8 cellular contexts compared by ENCODE assay signal in the genomic region with DNA sequence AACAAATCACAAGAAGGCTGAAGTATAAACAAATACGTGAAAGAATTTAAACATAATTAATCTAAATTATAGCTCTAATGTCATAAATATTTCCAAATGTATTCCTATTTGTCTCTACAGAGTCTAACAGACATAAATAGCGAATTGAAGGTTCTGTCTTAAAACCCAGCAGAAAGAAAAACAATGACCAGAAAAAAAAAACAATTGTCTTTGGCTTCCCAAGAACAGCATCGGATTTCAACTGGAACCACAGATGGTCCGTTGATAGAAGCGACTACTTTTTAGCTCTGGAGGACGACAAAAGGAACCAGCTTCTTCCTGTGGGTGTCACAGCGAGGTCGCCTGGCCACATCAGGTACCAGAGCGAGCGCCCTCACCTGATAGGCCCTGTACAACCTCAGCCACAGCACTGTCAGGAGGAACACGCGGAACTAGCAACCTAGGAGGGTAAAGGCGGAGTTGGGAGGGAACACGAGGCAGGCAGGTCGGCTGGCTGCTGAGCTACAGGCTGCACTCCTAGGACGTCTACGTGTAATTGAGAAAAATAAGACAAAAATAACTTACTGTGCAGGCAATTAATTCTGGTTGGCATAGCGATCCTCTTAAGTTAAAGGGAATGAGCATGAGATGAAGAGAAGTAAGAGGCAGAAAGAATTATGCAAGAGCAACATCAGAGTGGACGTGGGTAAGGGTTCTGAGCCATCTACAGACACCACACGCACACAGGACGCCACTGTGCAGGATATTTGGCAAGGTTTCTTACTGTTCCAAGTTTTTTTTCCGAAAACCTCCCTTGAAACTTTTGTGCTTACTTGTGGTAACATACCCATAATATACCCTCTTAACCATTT. TPM values are rescaled to one million over a fixed set of nuclear protein-coding genes. Genes with fewer than 3 reads are reported as not detected.
DNase-seq lines count a peak whose midpoint lies in the region; ATAC-seq and TF ChIP-seq lines count a peak whose summit lies in the region.

No MANE protein-coding gene starts in this region.

- no peak for TF ChIP-seq CTCF in MCF 10A (IDR thresholded peaks at IDR 0.05; ENCODE audit: unreplicated experiment)

- H3K36me3 Mint-ChIP-seq in activated T-cell treated with anti-CD3 and anti-CD28 coated beads, Interleukin-2, amount 50 U/mL, for 24 hours (ENCODE audit: low read depth): peaks cover 6% of the 10 kb centered on the region
- H3K36me3 Mint-ChIP-seq in immature natural killer cell: peaks cover 5 to 12% (median 8%) of the 10 kb centered on the region in 3 donors
- H3K36me3 Mint-ChIP-seq in stimulated activated naive CD8-positive, alpha-beta T cell treated with anti-CD3 and anti-CD28 coated beads, Interleukin-15, Interleukin-2, amounts not matched to agents 100 ng/mL and 50 ng/mL, for 24 hours (ENCODE audit: low read depth): peaks cover 4% of the 10 kb centered on the region
- H3K36me3 Mint-ChIP-seq in MCF 10A (ENCODE audit: insufficient read depth, unreplicated experiment): peaks cover 45% of the 10 kb centered on the region

- no TSS peak for BruUV-seq in MCF 10A (replicated peaks; lab: Mats Ljungman, UMichigan)

- peak; percentile 34 for DNase-seq in NCI-H2107 treated with DMSO at 0.1 percent for 48 hours (lab: John Stamatoyannopoulos, UW; ENCODE audit: unreplicated experiment)
- DNase-seq in NCI-H2107 (lab: John Stamatoyannopoulos, UW): no peak
- peak; percentile 59 for DNase-seq in activated T-cell treated with anti-CD3 and anti-CD28 coated beads, Interleukin-2, amount 50 U/mL, for 24 hours
- peak; percentile 31 to 43 (median 42) for DNase-seq in immature natural killer cell
- no peak for DNase-seq in left lobe of liver (ENCODE audit: low spot score)
- DNase-seq in MCF 10A (ENCODE audit: unreplicated experiment): no peak

- peaks cover 35% of the 10 kb centered on the region for H3K4me1 Mint-ChIP-seq in activated T-cell treated with anti-CD3 and anti-CD28 coated beads, Interleukin-2, amount 50 U/mL, for 24 hours (ENCODE audit: low read depth)
- H3K4me1 Mint-ChIP-seq in immature natural killer cell (peaks cover 14 to 37% of the 10 kb centered on the region in 2 donors), MCF 10A (ENCODE audit: insufficient read depth, unreplicated experiment) (no peaks in the 10 kb centered on the region)
- H3K4me1 Mint-ChIP-seq in stimulated activated naive CD8-positive, alpha-beta T cell treated with anti-CD3 and anti-CD28 coated beads, Interleukin-15, Interleukin-2, amounts not matched to agents 100 ng/mL and 50 ng/mL, for 24 hours (ENCODE audit: low read depth): peaks cover 46% of the 10 kb centered on the region

- intact Hi-C loops in MCF 10A (cut with micrococcal nuclease): no loop called here

- no peak overlapping the region for H3K4me3 Mint-ChIP-seq in activated T-cell treated with anti-CD3 and anti-CD28 coated beads, Interleukin-2, amount 50 U/mL, for 24 hours
- H3K4me3 Mint-ChIP-seq in immature natural killer cell (peak overlapping the region in 3 of 5 donors; percentile 4 to 58 (median 51)), MCF 10A (ENCODE audit: unreplicated experiment) (no peak overlapping the region)
- peak overlapping the region; percentile 6 for H3K4me3 Mint-ChIP-seq in stimulated activated naive CD8-positive, alpha-beta T cell treated with anti-CD3 and anti-CD28 coated beads, Interleukin-15, Interleukin-2, amounts not matched to agents 100 ng/mL and 50 ng/mL, for 24 hours

- H3K9me3 Mint-ChIP-seq in activated T-cell treated with anti-CD3 and anti-CD28 coated beads, Interleukin-2, amount 50 U/mL, for 24 hours: no peaks in the 10 kb centered on the region
- H3K9me3 Mint-ChIP-seq in immature natural killer cell (no peaks in the 10 kb centered on the region), MCF 10A (ENCODE audit: unreplicated experiment) (no peaks in the 10 kb centered on the region)
- H3K9me3 Mint-ChIP-seq in stimulated activated naive CD8-positive, alpha-beta T cell treated with anti-CD3 and anti-CD28 coated beads, Interleukin-15, Interleukin-2, amounts not matched to agents 100 ng/mL and 50 ng/mL, for 24 hours: no peaks in the 10 kb centered on the region

- no peaks in the 10 kb centered on the region for H3K27me3 Mint-ChIP-seq in activated T-cell treated with anti-CD3 and anti-CD28 coated beads, Interleukin-2, amount 50 U/mL, for 24 hours
- no peaks in the 10 kb centered on the region for H3K27me3 Mint-ChIP-seq in immature natural killer cell (ENCODE audit: low read depth in 3 of 3)
- H3K27me3 Mint-ChIP-seq in stimulated activated naive CD8-positive, alpha-beta T cell treated with anti-CD3 and anti-CD28 coated beads, Interleukin-15, Interleukin-2, amounts not matched to agents 100 ng/mL and 50 ng/mL, for 24 hours: no peaks in the 10 kb centered on the region
- H3K27me3 Mint-ChIP-seq in MCF 10A (ENCODE audit: insufficient read depth, unreplicated experiment): no peaks in the 10 kb centered on the region

- peak overlapping the region; percentile 51 for H3K27ac Mint-ChIP-seq in activated T-cell treated with anti-CD3 and anti-CD28 coated beads, Interleukin-2, amount 50 U/mL, for 24 hours
- peak overlapping the region in 4 of 6 donors; percentile 3 to 53 (median 22) for H3K27ac Mint-ChIP-seq in immature natural killer cell
- peak overlapping the region; percentile 59 for H3K27ac Mint-ChIP-seq in stimulated activated naive CD8-positive, alpha-beta T cell treated with anti-CD3 and anti-CD28 coated beads, Interleukin-15, Interleukin-2, amounts not matched to agents 100 ng/mL and 50 ng/mL, for 24 hours
- no peak overlapping the region for H3K27ac Mint-ChIP-seq in MCF 10A (ENCODE audit: low read depth, unreplicated experiment)

- POLR2A ChIA-PET in MCF 10A (lab: Yijun Ruan, JAX): no interaction called here

- ATAC-seq in HG02973 (IDR thresholded peaks at IDR 0.05; ENCODE audit: unreplicated experiment) (no peak), left lobe of liver (no peak)

- CTCF ChIA-PET in MCF 10A (lab: Yijun Ruan, JAX): interaction anchor here (0.6 kb wide), 1 partner anchor 220 kb away, joined by 4 read pairs; no protein-coding TSS in a partner anchor

RNA-seq across cellular contexts. Expression of a gene that starts 16.7 kb away (rescaled TPM):
- 1 to 10 TPM in 2 of 3 donors, not detected in 1; 1.3 to 3.5 TPM for polyA plus RNA-seq in immature natural killer cell
- total RNA-seq in left lobe of liver (3.2 TPM), MCF 10A (2022) (5.2 and 5.7 TPM in 2 replicates)

RNA-seq across cellular contexts. Expression of a gene that starts 58.0 kb away (rescaled TPM):
- 1 to 10 TPM in 2 of 3 donors, not detected in 1; 2.1 TPM for polyA plus RNA-seq in immature natural killer cell
- total RNA-seq in left lobe of liver (10.5 TPM), MCF 10A (2022) (25.0 and 25.1 TPM in 2 replicates)

Comparison
In these comparisons a context has a peak if more than half of its experiments do, and no peak if none do; other contexts are left out.
1. DNase-seq: peak in NCI-H2107 treated with DMSO at 0.1 percent for 48 hours (single experiment), activated T-cell treated with anti-CD3 and anti-CD28 coated beads, Interleukin-2, amount 50 U/mL, for 24 hours (single experiment) and immature natural killer cell (3 of 3); none in NCI-H2107 (single experiment), left lobe of liver (single experiment) and MCF 10A (single experiment).
2. H3K4me3 Mint-ChIP-seq: peak in immature natural killer cell (3 of 5) and stimulated activated naive CD8-positive, alpha-beta T cell treated with anti-CD3 and anti-CD28 coated beads, Interleukin-15, Interleukin-2, amounts not matched to agents 100 ng/mL and 50 ng/mL, for 24 hours (single experiment); none in activated T-cell treated with anti-CD3 and anti-CD28 coated beads, Interleukin-2, amount 50 U/mL, for 24 hours (single experiment) and MCF 10A (single experiment).